Comparison of ENCODE assay signal across 7 cellular contexts in genomic region chr2:86549963-86550725, GRCh38. TPM values are rescaled to one million over a fixed set of nuclear protein-coding genes. Genes with fewer than 3 reads are reported as not detected.
A peak's percentile ranks its signal among the peaks of the same experiment; 100 is the strongest.
DNase-seq lines count a peak whose midpoint lies in the region; ATAC-seq, FAIRE-seq and TF ChIP-seq lines count a peak whose summit lies in the region.
"Not testable (repeated sequence)": the region's sequence is repeated elsewhere in the genome, so short reads cannot be mapped to it uniquely, and the experiment has no call there.

No MANE protein-coding gene starts in this region.

- H3K79me2 ChIP-seq in HepG2 (ENCODE audit: insufficient read depth, low read length): peaks cover 12% of the 10 kb centered on the region

- not testable (repeated sequence) for H2BK15ac ChIP-seq in neuronal stem cell (ENCODE audit: low read length)

- not testable (repeated sequence) for DNase-seq in CD8-positive, alpha-beta T cell; T-helper 17 cell; HepG2 (ENCODE audit: low spot score); neuronal stem cell (ENCODE audit: low spot score)
- DNase-seq in GM06990 (ENCODE audit: extremely low read depth, insufficient read length) (peak; percentile 3), right cardiac atrium (peak in 2 of 3 donors; percentile 29 to 50)

- H3K4me3 ChIP-seq in BLaER1: peak overlapping the region; percentile 52; the same call in 1 of the 2 replicates
- not testable (repeated sequence) for H3K4me3 ChIP-seq in CD8-positive, alpha-beta T cell (ENCODE audit: low read depth, low read length); GM06990 (replicated peaks; ENCODE audit: low read depth, low read length); right cardiac atrium (ENCODE audit: low read length); HepG2 (replicated peaks in 1 of 3; ENCODE audit: insufficient read depth in 1 of 3, low read depth in 2 of 3, low read length in 3 of 3); neuronal stem cell (ENCODE audit: low read length in 2 of 2)

- peaks cover 84% of the 10 kb centered on the region for H3K9me3 ChIP-seq in BLaER1
- H3K9me3 ChIP-seq in CD8-positive, alpha-beta T cell (ENCODE audit: low read length); T-helper 17 cell (ENCODE audit: control insufficient read depth, low read length, poor library complexity, severe bottlenecking); right cardiac atrium (ENCODE audit: control insufficient read depth, low read length); HepG2 (ENCODE audit: low read length): not testable (repeated sequence)
- H3K9me3 ChIP-seq in neuronal stem cell (replicated peaks in 1 of 2; ENCODE audit: control insufficient read depth in 2 of 2, insufficient read depth in 1 of 2, low read depth in 1 of 2, low read length in 2 of 2): peaks cover 0 to 48% of the 10 kb centered on the region in 2 donors

- intact Hi-C loops in CD8-positive, alpha-beta T cell (cut with DNase I, micrococcal nuclease): loop anchor here in 1 of 2 experiments (10.0 kb wide), 1 partner anchor 245 kb away; the partner anchor contains the start of gene CD8A
- intact Hi-C loops in right cardiac atrium (cut with DNase I); HepG2 (cut with micrococcal nuclease; ENCODE audit: unreplicated experiment): not testable (repeated sequence)

- H3K36me3 ChIP-seq in BLaER1: peaks cover 73% of the 10 kb centered on the region
- H3K36me3 ChIP-seq in CD8-positive, alpha-beta T cell (ENCODE audit: insufficient read depth, low read length); GM06990 (ENCODE audit: control insufficient read depth, insufficient read depth, low read length); HepG2 (replicated peaks in 1 of 2; ENCODE audit: control insufficient read depth in 1 of 2, insufficient read depth in 2 of 2, low read length in 2 of 2); neuronal stem cell (replicated peaks in 1 of 2; ENCODE audit: control insufficient read depth in 2 of 2, insufficient read depth in 2 of 2, low read length in 2 of 2): not testable (repeated sequence)

- not testable (repeated sequence) for H3K79me1 ChIP-seq in neuronal stem cell (ENCODE audit: low read depth, low read length)

- CTCF ChIA-PET in CD8-positive, alpha-beta T cell (lab: Charles Lee); HepG2 (lab: Yijun Ruan, JAX; ENCODE audit: low intra/inter-chr PET ratio, low total read pairs): not testable (repeated sequence)

- not testable (repeated sequence) for H3K27me3 Mint-ChIP-seq in CD8-positive, alpha-beta T cell (ENCODE audit: low read depth); T-helper 17 cell

- not testable (repeated sequence) for H2BK12ac ChIP-seq in neuronal stem cell (ENCODE audit: low read length)

- H3K4ac ChIP-seq in neuronal stem cell (ENCODE audit: low read length): not testable (repeated sequence)

- H3K4me3 Mint-ChIP-seq in CD8-positive, alpha-beta T cell: not testable (repeated sequence)
- peak overlapping the region; percentile 34 for H3K4me3 Mint-ChIP-seq in T-helper 17 cell

- H3K18ac ChIP-seq in neuronal stem cell (ENCODE audit: low read length): not testable (repeated sequence)

- H3K9me3 Mint-ChIP-seq in CD8-positive, alpha-beta T cell: not testable (repeated sequence)

- not testable (repeated sequence) for H3K9ac ChIP-seq in BLaER1; HepG2 (ENCODE audit: insufficient read depth, low read depth, low read length); neuronal stem cell (ENCODE audit: low read depth, low read length, poor library complexity)

- H3K4me2 ChIP-seq in BLaER1; HepG2 (ENCODE audit: low read depth, low read length); neuronal stem cell (ENCODE audit: insufficient read depth, low read length, poor library complexity, severe bottlenecking): not testable (repeated sequence)

- H3K23ac ChIP-seq in neuronal stem cell (ENCODE audit: low read depth, low read length, poor library complexity): not testable (repeated sequence)

- peaks cover 26% of the 10 kb centered on the region for H3K36me3 Mint-ChIP-seq in CD8-positive, alpha-beta T cell
- H3K36me3 Mint-ChIP-seq in T-helper 17 cell (ENCODE audit: low read depth): not testable (repeated sequence)

- TF ChIP-seq CTCF in CD8-positive, alpha-beta T cell (IDR thresholded peaks at IDR 0.05); GM06990 (IDR thresholded peaks at IDR 0.05; ENCODE audit: insufficient read depth, low read length, poor library complexity, severe bottlenecking); HepG2 (CRISPR knock-in tag; IDR thresholded peaks at IDR 0.05): not testable (repeated sequence)

- not testable (repeated sequence) for H4K91ac ChIP-seq in neuronal stem cell (ENCODE audit: low read depth, low read length, poor library complexity)

- not testable (repeated sequence) for H2BK5ac ChIP-seq in neuronal stem cell (ENCODE audit: low read length)

- POLR2A ChIA-PET in CD8-positive, alpha-beta T cell (lab: Charles Lee): interaction anchor here (0.6 kb wide), 1 partner anchor 125 kb away, joined by 4 read pairs; no protein-coding TSS in a partner anchor
- POLR2A ChIA-PET in HepG2 (lab: Yijun Ruan, JAX): not testable (repeated sequence)

- not testable (repeated sequence) for H2AFZ ChIP-seq in HepG2 (ENCODE audit: low read length); neuronal stem cell (ENCODE audit: low read length)

- WGBS in right cardiac atrium: 98% methylated on average over 26 of the region's 26 CpGs
- 98% methylated on average over 26 of the region's 26 CpGs for WGBS in HepG2 (ENCODE audit: low lambda C conversion rate)
- no CpG with 5 or more reads among the region's 26 CpGs for WGBS in neuronal stem cell (ENCODE audit: extremely low coverage in 2 of 2, insufficient read length in 2 of 2, insufficient replicate concordance in 1 of 2), 2 donors

- H3K4me1 ChIP-seq in BLaER1; right cardiac atrium (ENCODE audit: control insufficient read depth, insufficient read depth, low read length); neuronal stem cell (ENCODE audit: control insufficient read depth in 2 of 2, insufficient read depth in 1 of 2, low read depth in 1 of 2, low read length in 2 of 2): not testable (repeated sequence)
- peaks cover 19% of the 10 kb centered on the region for H3K4me1 ChIP-seq in CD8-positive, alpha-beta T cell (ENCODE audit: insufficient read depth, low read length)
- peaks cover 19% of the 10 kb centered on the region for H3K4me1 ChIP-seq in HepG2 (ENCODE audit: insufficient read depth, low read length)

- H2AK5ac ChIP-seq in neuronal stem cell (ENCODE audit: low read depth, low read length): not testable (repeated sequence)

- H3K4me1 Mint-ChIP-seq in CD8-positive, alpha-beta T cell (ENCODE audit: low read depth): peaks cover 42% of the 10 kb centered on the region
- peaks cover 17% of the 10 kb centered on the region for H3K4me1 Mint-ChIP-seq in T-helper 17 cell

- H4K20me1 ChIP-seq in BLaER1; HepG2 (ENCODE audit: insufficient read depth, low read length): not testable (repeated sequence)

- ATAC-seq in CD8-positive, alpha-beta T cell; T-helper 17 cell; right cardiac atrium; HepG2: not testable (repeated sequence)

- not testable (repeated sequence) for H3K27me3 ChIP-seq in BLaER1; CD8-positive, alpha-beta T cell (ENCODE audit: insufficient read depth, low read length); GM06990 (replicated peaks; ENCODE audit: control insufficient read depth, insufficient read depth, low read length); right cardiac atrium (ENCODE audit: control insufficient read depth, insufficient read depth); HepG2 (ENCODE audit: control insufficient read depth in 1 of 2, insufficient read depth in 2 of 2, low read length in 2 of 2); neuronal stem cell (ENCODE audit: control insufficient read depth in 3 of 3, insufficient read depth in 3 of 3, low read depth in 1 of 3, low read length in 3 of 3)

- TF ChIP-seq RAD21 in HepG2 (CRISPR knock-in tag; IDR thresholded peaks at IDR 0.05): not testable (repeated sequence)

- in situ Hi-C loops in HepG2 (cut with HindIII; ENCODE audit: extremely low pct_ligation_motif_present, low pct_unique_long_range_greater_than_20kb): not testable (repeated sequence)

- TF ChIP-seq POLR2A in HepG2 (IDR thresholded peaks at IDR 0.05; ENCODE audit: insufficient read depth in 1 of 2, low read depth in 2 of 2, low read length in 2 of 2): not testable (repeated sequence)

- peak overlapping the region; percentile 18 for H3K27ac Mint-ChIP-seq in CD8-positive, alpha-beta T cell
- not testable (repeated sequence) for H3K27ac Mint-ChIP-seq in T-helper 17 cell

- peak overlapping the region; percentile 65 for H4K8ac ChIP-seq in neuronal stem cell (ENCODE audit: low read depth, low read length)

- not testable (repeated sequence) for FAIRE-seq in HepG2 (lab: Jason Lieb, UNC)

- not testable (repeated sequence) for BruUV-seq in HepG2 (replicated peaks; lab: Mats Ljungman, UMichigan)

- not testable (repeated sequence) for TF ChIP-seq EP300 in HepG2 (IDR thresholded peaks at IDR 0.05; ENCODE audit: low read depth in 2 of 2, low read length in 2 of 2); HepG2 (CRISPR knock-in tag; IDR thresholded peaks at IDR 0.05; ENCODE audit: borderline replicate concordance)

- not testable (repeated sequence) for H2BK120ac ChIP-seq in neuronal stem cell (ENCODE audit: low read depth, low read length)

- H3K27ac ChIP-seq in BLaER1; CD8-positive, alpha-beta T cell (ENCODE audit: low read depth, low read length); right cardiac atrium (ENCODE audit: low read length); HepG2 (ENCODE audit: extremely low read length, insufficient read depth, low read length); neuronal stem cell (replicated peaks; ENCODE audit: low read length): not testable (repeated sequence)

- H3K14ac ChIP-seq in neuronal stem cell (ENCODE audit: low read length): not testable (repeated sequence)

RNA-seq across cellular contexts. Expression of gene CHMP3, which starts 13.1 kb away (rescaled TPM):
- 10 to 100 TPM; 61.0 to 63.2 TPM for total RNA-seq in CD8-positive, alpha-beta T cell
- total RNA-seq in T-helper 17 cell (10 to 100 TPM; 53.9 to 70.2 TPM), right cardiac atrium (100 to 1,000 TPM; 144 to 164 (median 155) TPM), HepG2 (2016; rRNA removed; fragmentation: Illumina TruSeq; extraction: Trizol) (114 and 154 TPM in 2 replicates)
- polyA plus RNA-seq in right cardiac atrium (89.7 TPM), HepG2 (2011; rRNA removed) (53.9 and 64.1 TPM in 2 replicates)
- 71.2 and 80.6 TPM in 2 replicates for total RNA-seq in HepG2 (2016; cell fraction: cytosol; rRNA removed; fragmentation: Illumina TruSeq; extraction: Trizol; ENCODE audit: low read depth)
- 108 and 156 TPM in 2 replicates for total RNA-seq in HepG2 (2016; cell fraction: insoluble cytoplasmic fraction; rRNA removed; fragmentation: Illumina TruSeq; extraction: Trizol)
- total RNA-seq in HepG2 (2016; cell fraction: membrane; rRNA removed; fragmentation: Illumina TruSeq; extraction: Trizol): 138 and 146 TPM in 2 replicates
- 48.2 and 51.8 TPM in 2 replicates for total RNA-seq in HepG2 (2016; cell fraction: nucleus; rRNA removed; fragmentation: Illumina TruSeq; extraction: Trizol)
- 41.7 and 60.7 TPM in 2 replicates for polyA plus RNA-seq in HepG2 (2011; cell fraction: cytosol; rRNA removed)
- 13.1 and 19.6 TPM in 2 replicates for polyA plus RNA-seq in HepG2 (2011; cell fraction: nucleus; rRNA removed)
- 82.9 and 84.9 TPM in 2 replicates for polyA plus RNA-seq in HepG2 (2012)
- 151 and 156 TPM in 2 replicates for polyA plus RNA-seq in HepG2 (2016; cell fraction: cytosol; fragmentation: Illumina TruSeq; extraction: Trizol; ENCODE audit: low read depth)
- polyA plus RNA-seq in HepG2 (2016; cell fraction: insoluble cytoplasmic fraction; fragmentation: Illumina TruSeq; extraction: Trizol; ENCODE audit: low read depth): 190 and 193 TPM in 2 replicates
- 182 and 183 TPM in 2 replicates for polyA plus RNA-seq in HepG2 (2016; cell fraction: membrane; fragmentation: Illumina TruSeq; extraction: Trizol; ENCODE audit: low read depth)
- 65.8 and 79.0 TPM in 2 replicates for polyA plus RNA-seq in HepG2 (2016; cell fraction: nucleus; fragmentation: Illumina TruSeq; extraction: Trizol; ENCODE audit: insufficient read depth, low read depth)
- 27.5 and 37.8 TPM in 2 replicates for polyA minus RNA-seq in HepG2 (2011; rRNA and poly(A)+ RNA removed; ENCODE audit: low replicate concordance)
- 26.5 and 29.3 TPM in 2 replicates for polyA minus RNA-seq in HepG2 (2011; cell fraction: cytosol; rRNA and poly(A)+ RNA removed)
- polyA minus RNA-seq in HepG2 (2011; cell fraction: nucleus; rRNA and poly(A)+ RNA removed): 32.2 and 43.8 TPM in 2 replicates
- polyA plus RNA-seq in neuronal stem cell (2013, experiment 1 of 2): 35.1 TPM
- polyA plus RNA-seq in neuronal stem cell (2013, experiment 2 of 2): 35.8 TPM
